In genomic region chr16:51321251-51321650, GRCh38 we compare ENCODE assay signal across 19 cellular contexts.
DNase-seq lines count a peak whose midpoint lies in the region; TF ChIP-seq lines count a peak whose summit lies in the region.
"Had no signal": no experiment of that assay in that cellular context is flagged by ENCODE, and none has a peak within 500 bp of the region (broad histone marks: within the 10 kb centered on the region; RNA-seq: fewer than 3 reads in every experiment).

No MANE protein-coding gene starts in this region.

- H3K79me2 ChIP-seq in MM.1S (ENCODE audit: low read length): no peaks in the 10 kb centered on the region

- no peak overlapping the region for H3K18ac ChIP-seq in mesenchymal stem cell (ENCODE audit: low read depth in 1 of 2, low read length in 2 of 2)

- no peak overlapping the region for H3K4me3 ChIP-seq in astrocyte of the spinal cord (ENCODE audit: low read depth, low read length)
- H3K4me3 ChIP-seq in mesenchymal stem cell (ENCODE audit: insufficient read depth in 1 of 2, low read depth in 1 of 2, low read length in 2 of 2): no peak overlapping the region
- no peak overlapping the region for H3K4me3 ChIP-seq in MM.1S (ENCODE audit: low read length)
- H3K4me3 ChIP-seq: GM12878 had no signal

- WGBS in mesenchymal stem cell: 87% methylated on average over 5 of the region's 5 CpGs

- no peaks in the 10 kb centered on the region for H4K20me1 ChIP-seq in MM.1S (ENCODE audit: insufficient read depth, low read length)

- peak overlapping the region; percentile 12 for H4K91ac ChIP-seq in mesenchymal stem cell (ENCODE audit: low read length)

- H2AFZ ChIP-seq in mesenchymal stem cell (ENCODE audit: low read depth, low read length) (no peak overlapping the region), MM.1S (ENCODE audit: low read length) (no peak overlapping the region)

- H3K4me2 ChIP-seq in mesenchymal stem cell (ENCODE audit: low read length, poor library complexity, severe bottlenecking): no peak overlapping the region
- no peak overlapping the region for H3K4me2 ChIP-seq in MM.1S (ENCODE audit: low read depth, low read length)

- no peaks in the 10 kb centered on the region for H3F3A ChIP-seq in MM.1S (ENCODE audit: insufficient read depth, low read length)

- H3K4me1 ChIP-seq in mesenchymal stem cell (ENCODE audit: control insufficient read depth, insufficient read depth, low read depth, low read length) (peaks cover 6% of the 10 kb centered on the region), MM.1S (ENCODE audit: low read length) (no peaks in the 10 kb centered on the region)
- H3K4me1 ChIP-seq: BE2C, Caco-2 had no signal

- H2BK120ac ChIP-seq in mesenchymal stem cell (ENCODE audit: low read depth, low read length): no peak overlapping the region

- no peaks in the 10 kb centered on the region for H3K9me2 ChIP-seq in MM.1S (replicated peaks; ENCODE audit: insufficient read depth, low read length)

- in situ Hi-C loops in astrocyte of the spinal cord (cut with HindIII; ENCODE audit: low sequenced_read_pairs): no loop called here

- no peak overlapping the region for H3K14ac ChIP-seq in mesenchymal stem cell (ENCODE audit: low read length in 2 of 2)

- H3K27ac ChIP-seq in mesenchymal stem cell (ENCODE audit: low read length, poor library complexity, severe bottlenecking): no peak overlapping the region
- no peak overlapping the region for H3K27ac ChIP-seq in MM.1S (ENCODE audit: low read length)
- H3K27ac ChIP-seq: RWPE1 had no signal

- no peak overlapping the region for H2BK12ac ChIP-seq in mesenchymal stem cell (ENCODE audit: low read length in 2 of 2)

- H3K9ac ChIP-seq in mesenchymal stem cell (ENCODE audit: low read length) (no peak overlapping the region), MM.1S (ENCODE audit: low read length) (no peak overlapping the region)

- no peak overlapping the region for H3K4ac ChIP-seq in mesenchymal stem cell (ENCODE audit: low read depth in 1 of 2, low read length in 2 of 2)

- no peak overlapping the region for H3K23ac ChIP-seq in mesenchymal stem cell (ENCODE audit: low read length in 2 of 2)

- H2AK5ac ChIP-seq in mesenchymal stem cell (ENCODE audit: low read length, severe bottlenecking): no peak overlapping the region

- no peak overlapping the region for H2BK15ac ChIP-seq in mesenchymal stem cell (ENCODE audit: low read depth, poor library complexity, severe bottlenecking)

- DNase-seq in AG20443 (ENCODE audit: low spot score) (peak; percentile 52), HK-2 (ENCODE audit: unreplicated experiment) (peak; percentile 42), astrocyte of the spinal cord (ENCODE audit: low read depth, low spot score) (peak; percentile 25), mesenchymal stem cell (no peak), NCI-H2081 treated with DMSO at 0.1 percent for 48 hours (lab: John Stamatoyannopoulos, UW) (no peak), MM.1S (no peak)
- DNase-seq in activated effector memory CD4-positive, alpha-beta T cell treated with anti-CD3 and anti-CD28 coated beads, Interleukin-2, amount 50 U/mL, for 16 hours: no peak
- DNase-seq: ACHN; BE2C; Caco-2; CD4-positive, alpha-beta T cell; DMS153; EL; HCEC 1CT; Kasumi-1; NCI-H1105; NCI-H510A treated with DMSO at 0.1 percent for 48 hours had no signal

- H2BK5ac ChIP-seq in mesenchymal stem cell (ENCODE audit: low read depth, low read length, poor library complexity, severe bottlenecking): no peak overlapping the region

- H4K8ac ChIP-seq in mesenchymal stem cell (ENCODE audit: low read length): no peak overlapping the region

- TF ChIP-seq CTCF in astrocyte of the spinal cord (IDR thresholded peaks at IDR 0.05; ENCODE audit: low read depth, low read length) (no peak), MM.1S (IDR thresholded peaks at IDR 0.05; ENCODE audit: low read length) (no peak)

- H3K9me3 ChIP-seq in mesenchymal stem cell (ENCODE audit: control insufficient read depth, low read length) (no peaks in the 10 kb centered on the region), MM.1S (replicated peaks; ENCODE audit: insufficient read depth, low read length) (no peaks in the 10 kb centered on the region)
- H3K9me3 ChIP-seq: BE2C, Caco-2 had no signal

- H3K79me1 ChIP-seq in mesenchymal stem cell (replicated peaks; ENCODE audit: low read length, poor library complexity, severe bottlenecking): no peaks in the 10 kb centered on the region

- H3K27me3 ChIP-seq in mesenchymal stem cell (ENCODE audit: control insufficient read depth in 1 of 2, insufficient read depth in 1 of 2, low read length in 2 of 2): no peaks in the 10 kb centered on the region
- no peaks in the 10 kb centered on the region for H3K27me3 ChIP-seq in MM.1S (replicated peaks; ENCODE audit: insufficient read depth, low read length)
- H3K27me3 ChIP-seq: BE2C had no signal

- H3K36me3 ChIP-seq in mesenchymal stem cell (ENCODE audit: control insufficient read depth in 1 of 2, insufficient read depth in 2 of 2, low read depth in 1 of 2, low read length in 2 of 2): no peaks in the 10 kb centered on the region
- H3K36me3 ChIP-seq in MM.1S (replicated peaks; ENCODE audit: insufficient read depth, low read length): no peaks in the 10 kb centered on the region
- H3K36me3 ChIP-seq: BE2C had no signal

Comparison
In these comparisons a context has a peak if more than half of its experiments do, and no peak if none do; other contexts are left out.
1. DNase-seq: peak in AG20443 (single experiment), HK-2 (single experiment) and astrocyte of the spinal cord (single experiment); none in mesenchymal stem cell (single experiment), NCI-H2081 treated with DMSO at 0.1 percent for 48 hours (single experiment), MM.1S (single experiment) and activated effector memory CD4-positive, alpha-beta T cell treated with anti-CD3 and anti-CD28 coated beads, Interleukin-2, amount 50 U/mL, for 16 hours (single experiment).